In the genomic region with DNA sequence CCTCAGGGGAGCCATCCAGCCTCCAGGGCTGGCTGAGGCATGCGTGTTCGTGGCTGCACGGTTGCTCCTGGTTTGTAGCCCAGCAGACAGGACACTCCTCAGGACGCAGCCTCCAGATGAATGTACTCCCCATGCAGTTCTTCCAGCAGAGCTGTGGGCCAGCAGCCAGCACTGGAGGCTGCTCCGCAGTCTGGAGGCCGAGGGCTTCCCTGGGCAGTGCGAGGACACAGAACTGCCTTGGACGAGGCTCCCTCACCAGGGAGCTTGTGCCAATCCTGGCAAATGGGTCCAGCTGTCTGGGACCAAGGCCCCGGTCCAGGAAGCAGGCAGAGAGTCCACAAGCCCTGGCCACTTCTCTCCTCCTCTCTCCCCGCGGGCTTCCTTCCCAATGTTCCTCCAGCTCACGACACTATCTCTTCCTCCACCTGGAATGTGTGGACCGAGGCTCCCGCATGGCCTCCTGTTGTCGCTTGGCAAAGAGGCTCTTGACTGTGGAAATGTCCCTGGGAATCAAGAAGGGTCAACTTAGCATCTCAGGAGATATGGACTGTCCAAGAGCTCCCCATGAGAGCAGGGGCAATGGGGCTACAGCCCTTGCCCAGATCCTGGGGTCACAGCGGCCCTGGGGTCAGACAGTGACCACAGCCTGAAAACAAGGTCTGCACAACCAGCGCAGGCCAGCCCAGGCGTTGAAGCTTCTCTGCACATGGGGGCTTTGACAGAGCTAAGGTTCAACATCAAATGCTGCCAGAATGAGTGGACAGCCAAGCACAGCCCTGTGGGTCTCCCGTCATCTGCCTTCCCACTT, we compare ENCODE assay signal across 18 cellular contexts. TPM values are rescaled to one million over a fixed set of nuclear protein-coding genes. Genes with fewer than 3 reads are reported as not detected.
DNase-seq lines count a peak whose midpoint lies in the region; ATAC-seq and TF ChIP-seq lines count a peak whose summit lies in the region.
"Had no signal": no experiment of that assay in that cellular context is flagged by ENCODE, and none has a peak within 500 bp of the region (broad histone marks: within the 10 kb centered on the region; RNA-seq: fewer than 3 reads in every experiment).

No MANE protein-coding gene starts in this region.

- ATAC-seq in HG03354 (IDR thresholded peaks at IDR 0.05; ENCODE audit: poor library complexity, severe bottlenecking, unreplicated experiment): no peak
- ATAC-seq in stimulated activated effector memory CD8-positive, alpha-beta T cell treated with anti-CD3 and anti-CD28 coated beads, Interleukin-12 subunit alpha, Interleukin-12 subunit beta, amount 100 ng/mL, for 72 hours: no peak
- ATAC-seq in GM21786 (IDR thresholded peaks at IDR 0.05; ENCODE audit: unreplicated experiment): no peak
- ATAC-seq: PC-3, T-helper 17 cell had no signal

- peaks cover 5% of the 10 kb centered on the region for H3K4me1 Mint-ChIP-seq in stimulated activated effector memory CD8-positive, alpha-beta T cell treated with anti-CD3 and anti-CD28 coated beads, Interleukin-12 subunit alpha, Interleukin-12 subunit beta, amount 100 ng/mL, for 72 hours
- H3K4me1 Mint-ChIP-seq: natural killer cell had no signal

- H3K4me3 ChIP-seq in BE2C (ENCODE audit: low read depth, low read length) (no peak overlapping the region), adrenal gland (no peak overlapping the region)
- H3K4me3 ChIP-seq: BLaER1 treated with 17β-estradiol and CSF1 and Interleukin-3, amounts not matched to agents 10 nM and 100 nM had no signal

- peak overlapping the region in 1 of 5 donors; percentile 5 for H3K27ac ChIP-seq in adrenal gland
- H3K27ac ChIP-seq: BLaER1 treated with 17β-estradiol and CSF1 and Interleukin-3, amounts not matched to agents 10 nM and 100 nM had no signal

- no peak overlapping the region for H3K4me3 Mint-ChIP-seq in stimulated activated effector memory CD8-positive, alpha-beta T cell treated with anti-CD3 and anti-CD28 coated beads, Interleukin-12 subunit alpha, Interleukin-12 subunit beta, amount 100 ng/mL, for 72 hours
- H3K4me3 Mint-ChIP-seq: activated CD4-positive, alpha-beta T cell treated with anti-CD3 and anti-CD28 coated beads, Interleukin-2, amount 10 ng/mL, durations not matched to agents 24 days and 14 days; natural killer cell; T-helper 17 cell had no signal

- H3K27ac Mint-ChIP-seq in stimulated activated effector memory CD8-positive, alpha-beta T cell treated with anti-CD3 and anti-CD28 coated beads, Interleukin-12 subunit alpha, Interleukin-12 subunit beta, amount 100 ng/mL, for 72 hours: no peak overlapping the region
- H3K27ac Mint-ChIP-seq: activated CD4-positive, alpha-beta T cell treated with anti-CD3 and anti-CD28 coated beads, Interleukin-2, amount 10 ng/mL, durations not matched to agents 24 days and 14 days; natural killer cell; T-helper 17 cell had no signal

- H3K36me3 Mint-ChIP-seq in stimulated activated effector memory CD8-positive, alpha-beta T cell treated with anti-CD3 and anti-CD28 coated beads, Interleukin-12 subunit alpha, Interleukin-12 subunit beta, amount 100 ng/mL, for 72 hours: no peaks in the 10 kb centered on the region
- H3K36me3 Mint-ChIP-seq: natural killer cell had no signal

- H3K9me3 ChIP-seq in BE2C (no peaks in the 10 kb centered on the region), adrenal gland (replicated peaks in 1 of 3) (no peaks in the 10 kb centered on the region)
- H3K9me3 ChIP-seq: BLaER1 treated with 17β-estradiol and CSF1 and Interleukin-3, amounts not matched to agents 10 nM and 100 nM had no signal

- TF ChIP-seq POLR2A in adrenal gland (IDR thresholded peaks at IDR 0.05): no peak

- H3K27me3 ChIP-seq in BE2C: no peaks in the 10 kb centered on the region
- no peaks in the 10 kb centered on the region for H3K27me3 ChIP-seq in adrenal gland
- H3K27me3 ChIP-seq: BLaER1 treated with 17β-estradiol and CSF1 and Interleukin-3, amounts not matched to agents 10 nM and 100 nM had no signal

- WGBS in adrenal gland, 4 donors: 60 to 90% (median 71%) methylated on average over 10 to 19 of the region's 19 CpGs

- H3K4me1 ChIP-seq in BE2C: no peaks in the 10 kb centered on the region
- peaks cover 36 to 46% of the 10 kb centered on the region in 2 donors for H3K4me1 ChIP-seq in adrenal gland (replicated peaks in 1 of 2)

- intact Hi-C loops in adrenal gland (cut with DNase I): no loop called here

- DNase-seq in BE2C (peak; percentile 37), adrenal gland (peak in 6 of 7 donors; percentile 55 to 72 (median 67)), globus pallidus (ENCODE audit: low spot score) (peak; percentile 55), pons (ENCODE audit: low spot score) (peak; percentile 51), islet precursor cell (no peak)
- no peak for DNase-seq in stimulated activated effector memory CD8-positive, alpha-beta T cell treated with anti-CD3 and anti-CD28 coated beads, Interleukin-12 subunit alpha, Interleukin-12 subunit beta, amount 100 ng/mL, for 72 hours (ENCODE audit: low spot score in 2 of 2)
- DNase-seq: activated CD4-positive, alpha-beta T cell treated with anti-CD3 and anti-CD28 coated beads, Interleukin-2, amount 10 ng/mL, durations not matched to agents 24 days and 14 days; erythroblast; HCEC 1CT; MV-4-11; natural killer cell; PC-3; stimulated activated CD8-positive, alpha-beta memory T cell treated with anti-CD3 and anti-CD28 coated beads, Interleukin-4, amount 100 ng/mL, for 48 hours; T-helper 17 cell had no signal

- H3K9me3 Mint-ChIP-seq in stimulated activated effector memory CD8-positive, alpha-beta T cell treated with anti-CD3 and anti-CD28 coated beads, Interleukin-12 subunit alpha, Interleukin-12 subunit beta, amount 100 ng/mL, for 72 hours: no peaks in the 10 kb centered on the region
- H3K9me3 Mint-ChIP-seq: activated CD4-positive, alpha-beta T cell treated with anti-CD3 and anti-CD28 coated beads, Interleukin-2, amount 10 ng/mL, durations not matched to agents 24 days and 14 days; natural killer cell had no signal

- no peaks in the 10 kb centered on the region for H3K36me3 ChIP-seq in BE2C
- H3K36me3 ChIP-seq in adrenal gland (replicated peaks in 1 of 2): no peaks in the 10 kb centered on the region
- H3K36me3 ChIP-seq: BLaER1 treated with 17β-estradiol and CSF1 and Interleukin-3, amounts not matched to agents 10 nM and 100 nM had no signal

- TF ChIP-seq CTCF in BE2C (IDR thresholded peaks at IDR 0.05; ENCODE audit: low read depth, low read length): no peak
- TF ChIP-seq CTCF in adrenal gland (IDR thresholded peaks at IDR 0.05): no peak

RNA-seq across cellular contexts. Expression of a gene that starts 5.3 kb away (rescaled TPM):
- not detected for polyA plus RNA-seq in BE2C (2012; ENCODE audit: insufficient read depth, insufficient read length, low read depth)
- not detected for total RNA-seq in adrenal gland
- polyA plus RNA-seq in adrenal gland: under 1 TPM in 1 of 3 donors, not detected in 2; 0.07 TPM
- total RNA-seq: activated CD4-positive, alpha-beta T cell treated with anti-CD3 and anti-CD28 coated beads, Interleukin-2, amount 10 ng/mL, durations not matched to agents 24 days and 14 days; HT1080 had no signal

Comparison
In these comparisons a context has a peak if more than half of its experiments do, and no peak if none do; other contexts are left out.
1. DNase-seq: peak in BE2C (single experiment), adrenal gland (6 of 7), globus pallidus (single experiment) and pons (single experiment); none in islet precursor cell (single experiment) and stimulated activated effector memory CD8-positive, alpha-beta T cell treated with anti-CD3 and anti-CD28 coated beads, Interleukin-12 subunit alpha, Interleukin-12 subunit beta, amount 100 ng/mL, for 72 hours (0 of 2).